ENCODE assay signal across 7 cellular contexts in genomic region chrX:102651968-102652744, GRCh38. TPM values are rescaled to one million over a fixed set of nuclear protein-coding genes. Genes with fewer than 3 reads are reported as not detected.
DNase-seq lines count a peak whose midpoint lies in the region; ATAC-seq and TF ChIP-seq lines count a peak whose summit lies in the region.

No MANE protein-coding gene starts in this region.

- peaks cover 2% of the 10 kb centered on the region for H3K36me3 Mint-ChIP-seq in activated T-cell treated with anti-CD3 and anti-CD28 coated beads, Interleukin-2, amount 50 U/mL, for 24 hours (ENCODE audit: low read depth)
- peaks cover 13 to 25% (median 15%) of the 10 kb centered on the region in 3 donors for H3K36me3 Mint-ChIP-seq in naive thymus-derived CD8-positive, alpha-beta T cell

- intact Hi-C loops in tibial artery (cut with DNase I; ENCODE audit: low total_unique reads): loop anchor here (5.0 kb wide), 1 partner anchor 1040 kb away; no protein-coding TSS in a partner anchor

- ATAC-seq in GM19025 (IDR thresholded peaks at IDR 0.05; ENCODE audit: low read depth, unreplicated experiment): peak; percentile 77
- ATAC-seq in naive thymus-derived CD8-positive, alpha-beta T cell: peak; percentile 70 to 75

- POLR2A ChIA-PET in naive thymus-derived CD8-positive, alpha-beta T cell (lab: Charles Lee): interaction anchor here (1.5 to 1.9 kb wide), 2 partner anchors 8 to 53 kb away, joined by 7 to 15 read pairs; partner anchors contain the start of gene ARMCX5

- H3K9me3 Mint-ChIP-seq in activated T-cell treated with anti-CD3 and anti-CD28 coated beads, Interleukin-2, amount 50 U/mL, for 24 hours: no peaks in the 10 kb centered on the region
- H3K9me3 Mint-ChIP-seq in naive thymus-derived CD8-positive, alpha-beta T cell: peaks cover 0 to 8% (median 0%) of the 10 kb centered on the region in 9 donors

- H3K4me1 Mint-ChIP-seq in activated T-cell treated with anti-CD3 and anti-CD28 coated beads, Interleukin-2, amount 50 U/mL, for 24 hours (ENCODE audit: low read depth): peaks cover 15% of the 10 kb centered on the region
- peaks cover 27 to 47% (median 35%) of the 10 kb centered on the region in 4 donors for H3K4me1 Mint-ChIP-seq in naive thymus-derived CD8-positive, alpha-beta T cell

- peak; percentile 48 to 53 for TF ChIP-seq CTCF in tibial artery (IDR thresholded peaks at IDR 0.05)

- peaks cover 8% of the 10 kb centered on the region; the same call in 1 of the 2 replicates for H3K36me3 ChIP-seq in KOPT-K1 (ENCODE audit: insufficient read depth, low read length)
- no peaks in the 10 kb centered on the region for H3K36me3 ChIP-seq in tibial artery

- H3K27ac ChIP-seq in KOPT-K1 (ENCODE audit: low read depth, low read length, poor library complexity, severe bottlenecking) (peak overlapping the region; percentile 62), tibial artery (peak overlapping the region; percentile 80 to 82)

- peaks cover 0 to 12% (median 5%) of the 10 kb centered on the region in 4 donors for H3K4me1 ChIP-seq in tibial artery

- H3K4me3 ChIP-seq in tibial artery: peak overlapping the region; percentile 66 to 69

- H3K27ac Mint-ChIP-seq in activated T-cell treated with anti-CD3 and anti-CD28 coated beads, Interleukin-2, amount 50 U/mL, for 24 hours: peak overlapping the region; percentile 59
- H3K27ac Mint-ChIP-seq in naive thymus-derived CD8-positive, alpha-beta T cell: peak overlapping the region; percentile 91 to 99 (median 96)

- peak overlapping the region; percentile 86 for H3K4me3 Mint-ChIP-seq in activated T-cell treated with anti-CD3 and anti-CD28 coated beads, Interleukin-2, amount 50 U/mL, for 24 hours
- peak overlapping the region; percentile 88 to 99 (median 96) for H3K4me3 Mint-ChIP-seq in naive thymus-derived CD8-positive, alpha-beta T cell

- H3K27me3 ChIP-seq in tibial artery: no peaks in the 10 kb centered on the region

- H3K9me3 ChIP-seq in KOPT-K1 (ENCODE audit: insufficient read depth, low read length, poor library complexity, severe bottlenecking): no peaks in the 10 kb centered on the region
- no peaks in the 10 kb centered on the region for H3K9me3 ChIP-seq in tibial artery

- peak; percentile 60 for DNase-seq in activated T-cell treated with anti-CD3 and anti-CD28 coated beads, Interleukin-2, amount 50 U/mL, for 24 hours
- peak; percentile 39 for DNase-seq in fibroblast of gingiva (ENCODE audit: low read depth)
- peak; percentile 23 to 88 (median 69) for DNase-seq in naive thymus-derived CD8-positive, alpha-beta T cell
- peak; percentile 42 to 69 for DNase-seq in tibial artery
- DNase-seq in NCI-H2171 treated with DMSO at 0.1 percent for 48 hours (lab: John Stamatoyannopoulos, UW): no peak

- peaks cover 17% of the 10 kb centered on the region for H3K27me3 Mint-ChIP-seq in activated T-cell treated with anti-CD3 and anti-CD28 coated beads, Interleukin-2, amount 50 U/mL, for 24 hours
- no peaks in the 10 kb centered on the region for H3K27me3 Mint-ChIP-seq in naive thymus-derived CD8-positive, alpha-beta T cell

RNA-seq across cellular contexts. Expression of gene GPRASP1, which starts 0.9 kb away (rescaled TPM):
- 10 to 100 TPM; 68.5 to 74.0 TPM for total RNA-seq in naive thymus-derived CD8-positive, alpha-beta T cell
- polyA plus RNA-seq in naive thymus-derived CD8-positive, alpha-beta T cell: 10 to 100 TPM in 2 of 3 donors, 1 to 10 TPM in 1; 3.4 to 10.9 (median 10.6) TPM

RNA-seq across cellular contexts. Expression of gene ARMCX5, which starts 52.8 kb away (rescaled TPM):
- total RNA-seq in naive thymus-derived CD8-positive, alpha-beta T cell: 10 to 100 TPM; 17.1 to 17.3 TPM
- polyA plus RNA-seq in naive thymus-derived CD8-positive, alpha-beta T cell: 10 to 100 TPM in 1 of 3 donors, 1 to 10 TPM in 2; 6.9 to 12.4 (median 7.3) TPM
